ENCODE assay signal across 23 cellular contexts in genomic region chr4:115972967-115973366, GRCh38.
"Had no signal": no experiment of that assay in that cellular context is flagged by ENCODE, and none has a peak within 500 bp of the region (broad histone marks: within the 10 kb centered on the region; RNA-seq: fewer than 3 reads in every experiment).

No MANE protein-coding gene starts in this region.

- H3K27me3 ChIP-seq: esophagus squamous epithelium, hepatocyte, neutrophil, right atrium auricular region, sigmoid colon, testis, tibial nerve, upper lobe of right lung, vagina had no signal

- H3K4me3 ChIP-seq: esophagus squamous epithelium, hepatocyte, lung, right atrium auricular region, sigmoid colon, skin epidermis, testis, tibial nerve, upper lobe of right lung, vagina had no signal

- H3K9me3 ChIP-seq: esophagus squamous epithelium, neutrophil, right atrium auricular region, sigmoid colon, testis, tibial nerve, upper lobe of right lung, vagina had no signal

- H3K27ac ChIP-seq: esophagus squamous epithelium, hepatocyte, neutrophil, right atrium auricular region, sigmoid colon, skin epidermis, testis, tibial nerve, upper lobe of right lung, vagina had no signal

- H3K4me1 ChIP-seq: esophagus squamous epithelium, right atrium auricular region, sigmoid colon, testis, tibial nerve, upper lobe of right lung, vagina had no signal

- ATAC-seq: effector memory CD8-positive, alpha-beta T cell; left colon; left ventricle myocardium superior; stimulated activated naive B cell treated with anti-CD40 and anti-IgM and Interleukin-4, amounts not matched to agents 10 μg/mL and 1 μg/mL and 100 μg/mL, for 72 hours; stimulated activated naive CD8-positive, alpha-beta T cell treated with anti-CD3 and anti-CD28 coated beads, Interleukin-15, amount 100 ng/mL, for 72 hours; upper lobe of right lung had no signal

- H3K36me3 ChIP-seq: esophagus squamous epithelium, neutrophil, right atrium auricular region, sigmoid colon, tibial nerve, upper lobe of right lung, vagina had no signal

- DNase-seq: effector memory CD8-positive, alpha-beta T cell; esophagus squamous epithelium; foreskin fibroblast; head of caudate nucleus; kidney; left colon; left ventricle myocardium superior; mesenchymal stem cell; naive B cell; sigmoid colon; stimulated activated CD4-positive, alpha-beta T cell treated with anti-CD3 and anti-CD28 coated beads, Interleukin-2, amount 100 ng/mL, for 24 hours; stimulated activated CD4-positive, alpha-beta T cell treated with anti-CD3 and anti-CD28 coated beads, Interleukin-4, amount 100 ng/mL, for 4 hours; stimulated activated naive B cell treated with anti-CD40 and anti-IgM and Interleukin-4, amounts not matched to agents 10 μg/mL and 1 μg/mL and 100 μg/mL, for 72 hours; stimulated activated naive CD8-positive, alpha-beta T cell treated with anti-CD3 and anti-CD28 coated beads, Interleukin-15, amount 100 ng/mL, for 72 hours; testis; upper lobe of right lung had no signal
